ENCODE assay signal across 24 cellular contexts in the genomic region with DNA sequence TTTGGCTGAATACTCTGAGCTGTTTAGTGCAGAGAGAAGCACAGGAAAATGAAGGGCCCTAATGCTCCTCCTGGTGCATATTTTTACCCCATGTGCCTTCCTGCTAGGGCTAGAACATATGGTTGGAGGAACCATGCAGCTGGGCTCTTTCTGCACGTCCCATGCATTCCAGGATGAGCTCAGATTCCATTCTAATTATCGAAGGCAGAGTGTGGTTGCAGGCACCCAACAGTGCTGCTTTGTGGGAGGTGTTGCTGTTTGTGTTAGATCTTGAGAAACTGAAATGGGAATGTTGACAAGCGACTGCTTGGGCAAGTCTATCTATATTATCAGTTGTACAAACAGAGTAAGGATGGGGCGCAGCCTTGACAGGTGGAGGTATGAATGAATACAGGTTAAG.
"Had no signal": no experiment of that assay in that cellular context is flagged by ENCODE, and none has a peak within 500 bp of the region (broad histone marks: within the 10 kb centered on the region; RNA-seq: fewer than 3 reads in every experiment).

No MANE protein-coding gene starts in this region.

- H3K36me3 ChIP-seq: adrenal gland, ascending aorta, brain microvascular endothelial cell, right lobe of liver, stomach, transverse colon had no signal

- H3K9me3 ChIP-seq: adrenal gland, ascending aorta, right lobe of liver, stomach, transverse colon had no signal

- H3K27ac ChIP-seq: adrenal gland, ascending aorta, brain microvascular endothelial cell, right lobe of liver, stomach, transverse colon, VCaP had no signal

- DNase-seq: activated CD4-positive, CD25-positive, alpha-beta regulatory T cell treated with anti-CD3 and anti-CD28 coated beads, Interleukin-2, amount 50 U/mL, for 72 hours; activated CD8-positive, alpha-beta memory T cell treated with anti-CD3 and anti-CD28 coated beads for 24 hours; activated CD8-positive, alpha-beta memory T cell treated with anti-CD3 and anti-CD28 coated beads, Interleukin-2, amount 50 U/mL, for 4 hours; activated T-cell treated with anti-CD3 and anti-CD28 coated beads, Interleukin-2, amount 50 U/mL, for 24 hours; adrenal gland; brain microvascular endothelial cell; caudate nucleus; dermis blood vessel endothelial cell; effector CD8-positive, alpha-beta T cell; foreskin melanocyte; left ventricle myocardium superior; mammary epithelial cell; midbrain; right lobe of liver; small intestine; stimulated activated CD4-positive, alpha-beta T cell treated with anti-CD3 and anti-CD28 coated beads, Interleukin-2, amount 100 ng/mL, for 24 hours; stomach; transverse colon had no signal

- ATAC-seq: activated T-helper 17 cell treated with anti-CD3 and anti-CD28 coated beads, Interleukin-2, amount 50 U/mL, for 72 hours; left ventricle myocardium superior; natural killer cell treated with Interleukin-12 subunit alpha and Interleukin-12 subunit beta and Interleukin-15 and Interleukin-18, amount 100 ng/mL, for 72 hours; right lobe of liver; stimulated activated effector memory CD8-positive, alpha-beta T cell treated with anti-CD3 and anti-CD28 coated beads, Interleukin-12 subunit alpha, Interleukin-12 subunit beta, amount 100 ng/mL, for 72 hours had no signal

- H3K4me3 ChIP-seq: adrenal gland, ascending aorta, right lobe of liver, stomach, transverse colon had no signal

- H3K27me3 ChIP-seq: adrenal gland, ascending aorta, brain microvascular endothelial cell, right lobe of liver, stomach, transverse colon had no signal

- H3K4me1 Mint-ChIP-seq: activated T-helper 17 cell treated with anti-CD3 and anti-CD28 coated beads, Interleukin-2, amount 50 U/mL, for 72 hours; stimulated activated effector memory CD8-positive, alpha-beta T cell treated with anti-CD3 and anti-CD28 coated beads, Interleukin-12 subunit alpha, Interleukin-12 subunit beta, amount 100 ng/mL, for 72 hours had no signal

- H3K36me3 Mint-ChIP-seq: activated naive CD8-positive, alpha-beta T cell; natural killer cell treated with Interleukin-12 subunit alpha and Interleukin-12 subunit beta and Interleukin-15 and Interleukin-18, amount 100 ng/mL, for 72 hours; stimulated activated effector memory CD8-positive, alpha-beta T cell treated with anti-CD3 and anti-CD28 coated beads, Interleukin-12 subunit alpha, Interleukin-12 subunit beta, amount 100 ng/mL, for 72 hours had no signal

- H3K4me3 Mint-ChIP-seq: activated naive CD8-positive, alpha-beta T cell; activated T-cell treated with anti-CD3 and anti-CD28 coated beads, Interleukin-2, amount 50 U/mL, for 24 hours; activated T-helper 17 cell treated with anti-CD3 and anti-CD28 coated beads, Interleukin-2, amount 50 U/mL, for 72 hours; natural killer cell treated with Interleukin-12 subunit alpha and Interleukin-12 subunit beta and Interleukin-15 and Interleukin-18, amount 100 ng/mL, for 72 hours; stimulated activated effector memory CD8-positive, alpha-beta T cell treated with anti-CD3 and anti-CD28 coated beads, Interleukin-12 subunit alpha, Interleukin-12 subunit beta, amount 100 ng/mL, for 72 hours had no signal

- H3K27ac Mint-ChIP-seq: activated naive CD8-positive, alpha-beta T cell; activated T-cell treated with anti-CD3 and anti-CD28 coated beads, Interleukin-2, amount 50 U/mL, for 24 hours; activated T-helper 17 cell treated with anti-CD3 and anti-CD28 coated beads, Interleukin-2, amount 50 U/mL, for 72 hours; natural killer cell treated with Interleukin-12 subunit alpha and Interleukin-12 subunit beta and Interleukin-15 and Interleukin-18, amount 100 ng/mL, for 72 hours; stimulated activated effector memory CD8-positive, alpha-beta T cell treated with anti-CD3 and anti-CD28 coated beads, Interleukin-12 subunit alpha, Interleukin-12 subunit beta, amount 100 ng/mL, for 72 hours had no signal

- H3K9me3 Mint-ChIP-seq: activated T-cell treated with anti-CD3 and anti-CD28 coated beads, Interleukin-2, amount 50 U/mL, for 24 hours; activated T-helper 17 cell treated with anti-CD3 and anti-CD28 coated beads, Interleukin-2, amount 50 U/mL, for 72 hours; natural killer cell treated with Interleukin-12 subunit alpha and Interleukin-12 subunit beta and Interleukin-15 and Interleukin-18, amount 100 ng/mL, for 72 hours had no signal

- H3K4me1 ChIP-seq: adrenal gland, ascending aorta, right lobe of liver, stomach, transverse colon had no signal

- H3K27me3 Mint-ChIP-seq: activated naive CD8-positive, alpha-beta T cell; activated T-helper 17 cell treated with anti-CD3 and anti-CD28 coated beads, Interleukin-2, amount 50 U/mL, for 72 hours had no signal
